ENCODE assay signal across 1 cellular context in genomic region chr16:84816023-84816422, GRCh38.
A peak's percentile ranks its signal among the peaks of the same experiment; 100 is the strongest.
TF ChIP-seq lines count a peak whose summit lies in the region.

No MANE protein-coding gene starts in this region.

TF ChIP-seq in HepG2, 621 proteins besides CTCF, POLR2A, EP300 and RAD21 (continued from another document and continues in another):
- TF ChIP-seq HBP1 (CRISPR knock-in tag; IDR thresholded peaks at IDR 0.05; ENCODE audit: low read depth) (0 out of 2 replicates have a peak, but pooled peaks have one; percentile 40), ZMYM2 (CRISPR knock-in tag; IDR thresholded peaks at IDR 0.05) (peak; percentile 83), SOX13 (IDR thresholded peaks at IDR 0.05) (no peak), SOX13 (CRISPR knock-in tag; conservative IDR thresholded peaks at IDR 0.05 in 1 of 2, IDR thresholded peaks at IDR 0.05 in 1 of 2) (peak in 1 of 2 experiments; percentile 43; a peak in 1 of 4 replicates), ZNF709 (CRISPR knock-in tag; IDR thresholded peaks at IDR 0.05) (0 out of 2 replicates have a peak, but pooled peaks have one; percentile 21), ZNF674 (CRISPR knock-in tag; IDR thresholded peaks at IDR 0.05; ENCODE audit: low read depth) (no peak), TRIM24 (CRISPR knock-in tag; IDR thresholded peaks at IDR 0.05) (0 out of 2 replicates have a peak, but pooled peaks have one; percentile 24), FOXA3 (CRISPR knock-in tag; IDR thresholded peaks at IDR 0.05) (0 out of 2 replicates have a peak, but pooled peaks have one; percentile 25), CEBPB (IDR thresholded peaks at IDR 0.05; ENCODE audit: borderline replicate concordance, low read depth, low read length) (peak; percentile 82), ZNF292 (CRISPR knock-in tag; IDR thresholded peaks at IDR 0.05; ENCODE audit: borderline replicate concordance, low read depth) (peak; percentile 50; the same call in 1 of the 2 replicates), ZNF281 (CRISPR knock-in tag; IDR thresholded peaks at IDR 0.05; ENCODE audit: borderline replicate concordance) (peak; percentile 17; the same call in 1 of the 2 replicates), BHLHE40 (IDR thresholded peaks at IDR 0.05; ENCODE audit: low read length) (peak; percentile 39; the same call in 1 of the 2 replicates), ZNF460 (CRISPR knock-in tag; IDR thresholded peaks at IDR 0.05; ENCODE audit: borderline replicate concordance) (peak; percentile 97), RNF2 (conservative IDR thresholded peaks at IDR 0.05; ENCODE audit: low read depth) (0 out of 2 replicates have a peak, but pooled peaks have one; percentile 30), SP5 (CRISPR knock-in tag; IDR thresholded peaks at IDR 0.05; ENCODE audit: borderline replicate concordance, low read depth) (0 out of 2 replicates have a peak, but pooled peaks have one; percentile 28), GFI1 (CRISPR knock-in tag; IDR thresholded peaks at IDR 0.05; ENCODE audit: borderline replicate concordance) (peak; percentile 92), SOX5 (CRISPR knock-in tag; IDR thresholded peaks at IDR 0.05; ENCODE audit: borderline replicate concordance) (no peak), ZNF589 (CRISPR knock-in tag; conservative IDR thresholded peaks at IDR 0.05) (no peak), ZNF263 (CRISPR knock-in tag; IDR thresholded peaks at IDR 0.05) (peak; percentile 94), YY1 (IDR thresholded peaks at IDR 0.05; ENCODE audit: insufficient read depth, insufficient replicate concordance, low read depth, low read length) (no peak), TEAD3 (CRISPR knock-in tag; optimal IDR thresholded peaks at IDR 0.05; ENCODE audit: borderline replicate concordance) (peak; percentile 10), FOXP1 (IDR thresholded peaks at IDR 0.05) (no peak), FOXP1 (CRISPR knock-in tag; IDR thresholded peaks at IDR 0.05) (peak; percentile 87), ZNF432 (CRISPR knock-in tag; IDR thresholded peaks at IDR 0.05; ENCODE audit: borderline replicate concordance) (no peak), KDM1A (CRISPR knock-in tag; IDR thresholded peaks at IDR 0.05) (peak; percentile 80; the same call in 1 of the 2 replicates), FOXK2 (IDR thresholded peaks at IDR 0.05) (0 out of 2 replicates have a peak, but pooled peaks have one; percentile 21), RELA (CRISPR knock-in tag; IDR thresholded peaks at IDR 0.05) (no peak), ZNF3 (CRISPR knock-in tag; IDR thresholded peaks at IDR 0.05) (peak; percentile 88; the same call in 1 of the 2 replicates), ZMYM4 (CRISPR knock-in tag; IDR thresholded peaks at IDR 0.05) (0 out of 2 replicates have a peak, but pooled peaks have one; percentile 22), ZHX2 (IDR thresholded peaks at IDR 0.05; ENCODE audit: low read depth) (0 out of 2 replicates have a peak, but pooled peaks have one; percentile 21), ZHX2 (CRISPR knock-in tag; IDR thresholded peaks at IDR 0.05; ENCODE audit: borderline replicate concordance) (no peak), SKIL (CRISPR knock-in tag; IDR thresholded peaks at IDR 0.05; ENCODE audit: borderline replicate concordance) (no peak), NR2F6 (IDR thresholded peaks at IDR 0.05) (peak; percentile 70), NR2F6 (CRISPR knock-in tag; IDR thresholded peaks at IDR 0.05) (peak; percentile 94), ZNF121 (CRISPR knock-in tag; IDR thresholded peaks at IDR 0.05) (peak; percentile 100), ZNF687 (CRISPR knock-in tag; IDR thresholded peaks at IDR 0.05) (peak; percentile 46), ZBTB7B (CRISPR knock-in tag; IDR thresholded peaks at IDR 0.05) (0 out of 2 replicates have a peak, but pooled peaks have one; percentile 36), ZMYM3 (CRISPR knock-in tag; IDR thresholded peaks at IDR 0.05) (peak; percentile 91), ZNF574 (CRISPR knock-in tag; IDR thresholded peaks at IDR 0.05) (peak; percentile 38; the same call in 1 of the 2 replicates), ATF5 (CRISPR knock-in tag; IDR thresholded peaks at IDR 0.05; ENCODE audit: low read depth) (no peak)
